In the genomic region with DNA sequence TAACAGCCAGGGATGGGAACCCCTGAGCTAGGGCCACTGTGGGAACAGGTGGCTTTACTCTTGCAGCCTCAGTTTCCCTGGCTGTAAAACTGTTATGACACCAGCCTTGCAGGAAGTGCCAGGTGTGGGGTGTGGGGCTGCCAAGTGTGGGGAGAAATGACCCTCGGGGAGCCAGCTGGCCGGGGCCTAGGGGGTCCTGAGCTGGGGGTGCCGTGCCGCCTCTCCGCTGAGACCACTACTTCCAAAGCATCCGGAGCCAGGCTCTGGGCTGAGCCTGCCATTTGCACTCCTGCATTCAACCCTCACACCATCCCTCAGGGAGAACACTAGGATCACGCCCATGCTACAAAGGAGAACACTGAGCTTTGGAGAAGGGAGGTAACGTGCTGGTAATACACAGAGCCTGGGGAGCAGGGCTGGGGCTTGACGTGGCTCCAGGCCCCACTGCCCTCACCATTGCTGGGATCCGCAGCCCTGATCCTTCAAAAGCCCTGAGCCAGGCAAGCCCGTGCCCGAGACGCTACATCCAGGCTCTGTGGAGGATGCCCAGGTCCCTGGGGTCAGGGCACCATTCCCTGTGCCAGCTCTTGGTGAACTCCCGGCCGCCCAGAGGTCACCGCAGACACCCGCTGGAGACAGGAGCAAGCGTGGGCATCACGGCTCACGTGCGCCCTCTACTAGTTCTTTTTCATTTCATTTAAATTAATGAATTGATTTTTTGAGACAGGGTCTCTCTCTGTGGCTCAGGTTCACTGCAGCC, we compare ENCODE assay signal across 9 cellular contexts. TPM values are rescaled to one million over a fixed set of nuclear protein-coding genes. Genes with fewer than 3 reads are reported as not detected.
A peak's percentile ranks its signal among the peaks of the same experiment; 100 is the strongest.
DNase-seq lines count a peak whose midpoint lies in the region; ATAC-seq and FAIRE-seq lines count a peak whose summit lies in the region.
"Had no signal": no experiment of that assay in that cellular context is flagged by ENCODE, and none has a peak within 500 bp of the region (broad histone marks: within the 10 kb centered on the region; RNA-seq: fewer than 3 reads in every experiment).

No MANE protein-coding gene starts in this region.

- CTCF ChIA-PET in activated naive CD4-positive, alpha-beta T cell treated with anti-CD3 and anti-CD28 coated beads for 36 hours (lab: Charles Lee): interaction anchor here (0.6 to 3.2 kb wide), 12 partner anchors 8 to 297 kb away, joined by 3 to 34 read pairs (median 4); no protein-coding TSS in a partner anchor

- peak; percentile 58 for DNase-seq in DMS114 treated with DMSO at 0.1 percent for 48 hours (lab: John Stamatoyannopoulos, UW; ENCODE audit: unreplicated experiment)
- peak; percentile 61 for DNase-seq in M059J (ENCODE audit: low read depth)
- DNase-seq in SK-MEL-5 (ENCODE audit: low read depth, low spot score): peak; percentile 75
- DNase-seq in activated naive CD4-positive, alpha-beta T cell treated with anti-CD3 and anti-CD28 coated beads for 36 hours: peak; percentile 79
- peak; percentile 63 for DNase-seq in glomerular visceral epithelial cell (ENCODE audit: extremely low spot score)
- DNase-seq in posterior vena cava (ENCODE audit: low spot score): peak; percentile 87
- DNase-seq in urothelium cell line (ENCODE audit: low spot score): peak; percentile 75

- in situ Hi-C loops in SK-MEL-5 (cut with HindIII; ENCODE audit: low pct_unique_long_range_greater_than_20kb, low sequenced_read_pairs): no loop called here

- no peak overlapping the region for H3K4me3 Mint-ChIP-seq in activated naive CD4-positive, alpha-beta T cell treated with anti-CD3 and anti-CD28 coated beads for 36 hours
- H3K4me3 Mint-ChIP-seq: T-helper 1 cell treated with Interleukin-12 subunit alpha and Interleukin-12 subunit beta and Interleukin-4 antibody, amounts not matched to agents 30 μg/mL and 1 μg/mL, for 36 hours had no signal

- FAIRE-seq in urothelium cell line (lab: Jason Lieb, UNC): no peak

- no peak for ATAC-seq in GM18502 (IDR thresholded peaks at IDR 0.05; ENCODE audit: poor library complexity, unreplicated experiment)

- H3K4me1 Mint-ChIP-seq in activated naive CD4-positive, alpha-beta T cell treated with anti-CD3 and anti-CD28 coated beads for 36 hours (ENCODE audit: low read depth): peaks cover 11% of the 10 kb centered on the region

- no peaks in the 10 kb centered on the region for H3K36me3 Mint-ChIP-seq in activated naive CD4-positive, alpha-beta T cell treated with anti-CD3 and anti-CD28 coated beads for 36 hours (ENCODE audit: low read depth)

- intact Hi-C loops in activated naive CD4-positive, alpha-beta T cell treated with anti-CD3 and anti-CD28 coated beads for 36 hours (cut with micrococcal nuclease): loop anchor here (1.0 to 10.0 kb wide), 4 partner anchors 40 to 323 kb away; no protein-coding TSS in a partner anchor
- intact Hi-C loops in posterior vena cava (cut with DNase I): loop anchor here in 1 of 2 donors (10.0 kb wide), 1 partner anchor 293 kb away; no protein-coding TSS in a partner anchor

- H3K9me3 Mint-ChIP-seq in activated naive CD4-positive, alpha-beta T cell treated with anti-CD3 and anti-CD28 coated beads for 36 hours: peaks cover 2% of the 10 kb centered on the region
- H3K9me3 Mint-ChIP-seq: T-helper 1 cell treated with Interleukin-12 subunit alpha and Interleukin-12 subunit beta and Interleukin-4 antibody, amounts not matched to agents 30 μg/mL and 1 μg/mL, for 36 hours had no signal

- H3K27ac Mint-ChIP-seq in activated naive CD4-positive, alpha-beta T cell treated with anti-CD3 and anti-CD28 coated beads for 36 hours: no peak overlapping the region
- H3K27ac Mint-ChIP-seq: T-helper 1 cell treated with Interleukin-12 subunit alpha and Interleukin-12 subunit beta and Interleukin-4 antibody, amounts not matched to agents 30 μg/mL and 1 μg/mL, for 36 hours had no signal

- peaks cover 5% of the 10 kb centered on the region for H3K27me3 Mint-ChIP-seq in activated naive CD4-positive, alpha-beta T cell treated with anti-CD3 and anti-CD28 coated beads for 36 hours (ENCODE audit: low read depth)

RNA-seq across cellular contexts. Expression of a gene that starts 28.8 kb away (rescaled TPM):
- total RNA-seq in M059J (2014; rRNA removed; shearing (Covaris generic)): 27.0 and 32.5 TPM in 2 replicates
- total RNA-seq in SK-MEL-5 (2014; rRNA removed; shearing (Covaris generic)): 9.8 and 10.9 TPM in 2 replicates
- 13.8 and 13.9 TPM in 2 replicates for polyA plus RNA-seq in SK-MEL-5 (2015; cell fraction: cytosol; rRNA removed)
- 2.8 and 3.5 TPM in 2 replicates for polyA plus RNA-seq in SK-MEL-5 (2015; cell fraction: nucleus; rRNA removed)
- 10 to 100 TPM; 60.7 to 66.6 TPM for total RNA-seq in activated naive CD4-positive, alpha-beta T cell treated with anti-CD3 and anti-CD28 coated beads for 36 hours
- total RNA-seq in posterior vena cava: under 1 TPM; 0.19 to 0.56 TPM

RNA-seq across cellular contexts. Expression of a gene that starts 33.3 kb away (rescaled TPM):
- 3.0 and 4.2 TPM in 2 replicates for total RNA-seq in M059J (2014; rRNA removed; shearing (Covaris generic))
- total RNA-seq in SK-MEL-5 (2014; rRNA removed; shearing (Covaris generic)): 3.8 and 6.1 TPM in 2 replicates
- polyA plus RNA-seq in SK-MEL-5 (2015; cell fraction: cytosol; rRNA removed): 7.7 and 9.2 TPM in 2 replicates
- polyA plus RNA-seq in SK-MEL-5 (2015; cell fraction: nucleus; rRNA removed): 3.3 and 9.3 TPM in 2 replicates
- total RNA-seq in activated naive CD4-positive, alpha-beta T cell treated with anti-CD3 and anti-CD28 coated beads for 36 hours: under 1 TPM; 0.50 to 0.64 TPM
- 1 to 10 TPM in 1 of 2 donors, under 1 TPM in 1; 0.83 to 1.0 TPM for total RNA-seq in posterior vena cava
